8 cellular contexts compared by ENCODE assay signal in genomic region chr17:7687072-7687907, GRCh38. TPM values are rescaled to one million over a fixed set of nuclear protein-coding genes. Genes with fewer than 3 reads are reported as not detected.
DNase-seq lines count a peak whose midpoint lies in the region; ATAC-seq, FAIRE-seq and TF ChIP-seq lines count a peak whose summit lies in the region.

TSS of gene TP53 (minus strand) at chr17:7687490. CDS start at chr17:7676594, 10,896 bp downstream.

- H2BK20ac ChIP-seq in IMR-90 (ENCODE audit: low read depth, low read length), result peak within 1 kb of the TSS; percentile 55

- H3K36me3 ChIP-seq in IMR-90 (ENCODE audit: control insufficient read depth, insufficient read depth, low read length) (no peaks in the 10 kb centered on the region), OCI-LY3 (replicated peaks; ENCODE audit: low read depth, low read length) (peaks cover 25% of the 10 kb centered on the region)

- no peaks in the 10 kb centered on the region for H3K9me1 ChIP-seq in IMR-90 (ENCODE audit: insufficient read depth, low read length)

- no peak for TF ChIP-seq CTCF in IMR-90 (conservative IDR thresholded peaks at IDR 0.05; ENCODE audit: low read depth, low read length)
- TF ChIP-seq CTCF in OCI-LY3 (IDR thresholded peaks at IDR 0.05; ENCODE audit: low read depth, low read length), result no peak
- no peak for TF ChIP-seq CTCF in endothelial cell (IDR thresholded peaks at IDR 0.05; ENCODE audit: unreplicated experiment)
- TF ChIP-seq CTCF in mesothelial cell of epicardium (IDR thresholded peaks at IDR 0.05; ENCODE audit: unreplicated experiment), result no peak

- H3K4me3 Mint-ChIP-seq in endothelial cell (ENCODE audit: unreplicated experiment) (peak within 1 kb of the TSS; percentile 96), mesothelial cell of epicardium (peak within 1 kb of the TSS; percentile 98)

- FAIRE-seq in GM12891 (lab: Jason Lieb, UNC), result peak; percentile 94

- H3K4ac ChIP-seq in IMR-90 (ENCODE audit: low read depth, low read length), result peak within 1 kb of the TSS; percentile 97

- H2AFZ ChIP-seq in IMR-90 (replicated peaks; ENCODE audit: low read length, poor library complexity), result peak within 1 kb of the TSS; percentile 94
- peak within 1 kb of the TSS; percentile 88 for H2AFZ ChIP-seq in OCI-LY3 (ENCODE audit: low read depth, low read length)

- peak; percentile 33 for ATAC-seq in IMR-90 (ENCODE audit: low read depth)
- ATAC-seq in GM18873 (IDR thresholded peaks at IDR 0.05; ENCODE audit: low FRiP score, unreplicated experiment), result no peak

- TF ChIP-seq POLR2A in GM12891 (IDR thresholded peaks at IDR 0.05; ENCODE audit: low read depth, low read length), result peak; percentile 99
- TF ChIP-seq POLR2A in IMR-90 (IDR thresholded peaks at IDR 0.05; ENCODE audit: low read depth, low read length), result peak; percentile 85

- peaks cover 15 to 60% of the 10 kb centered on the region in 2 experiments for H3K79me1 ChIP-seq in IMR-90 (ENCODE audit: low read depth in 1 of 2, low read length in 2 of 2)

- peak within 1 kb of the TSS; percentile 95 for H3K14ac ChIP-seq in IMR-90 (replicated peaks; ENCODE audit: low read depth, low read length)

- H3K9me3 Mint-ChIP-seq in endothelial cell (ENCODE audit: unreplicated experiment) (peaks cover 3% of the 10 kb centered on the region), mesothelial cell of epicardium (no peaks in the 10 kb centered on the region)

- in situ Hi-C loops in IMR-90 (cut with MboI; ENCODE audit: low sequenced_read_pairs), result no loop called here

- peaks cover 4% of the 10 kb centered on the region for H4K20me1 ChIP-seq in IMR-90 (ENCODE audit: insufficient read depth, low read length)
- peaks cover 29% of the 10 kb centered on the region for H4K20me1 ChIP-seq in OCI-LY3 (ENCODE audit: insufficient read depth, low read length)

- peak within 1 kb of the TSS; percentile 99 for H3K56ac ChIP-seq in IMR-90 (ENCODE audit: extremely low read depth, insufficient read depth, low read length)

- no peak for TF ChIP-seq RAD21 in IMR-90 (IDR thresholded peaks at IDR 0.05; ENCODE audit: low read length)

- CTCF ChIA-PET in IMR-90 (lab: Yijun Ruan, JAX), result interaction anchor here (0.5 to 4.1 kb wide), 15 partner anchors 15 to 641 kb away, joined by 3 to 27 read pairs (median 4); partner anchors contain the start of genes CD68, EFNB3, FXR2 and MPDU1

- H2BK15ac ChIP-seq in IMR-90 (ENCODE audit: low read depth, low read length), result peak within 1 kb of the TSS; percentile 38; the same call in 1 of the 3 replicates

- H4K5ac ChIP-seq in IMR-90 (ENCODE audit: low read depth, low read length), result peak within 1 kb of the TSS; percentile 98

- peak within 1 kb of the TSS; percentile 88 for H2BK120ac ChIP-seq in IMR-90 (ENCODE audit: low read depth, low read length)

- peak within 1 kb of the TSS; percentile 95 for H2BK5ac ChIP-seq in IMR-90 (ENCODE audit: low read depth, low read length, poor library complexity, severe bottlenecking)

- 0 to 100% methylated on average over 1 to 20 of the region's 30 CpGs for WGBS in IMR-90 (ENCODE audit: extremely low coverage in 2 of 2, insufficient read length in 1 of 2), 2 experiments

- peak within 1 kb of the TSS; percentile 95 for H2AK5ac ChIP-seq in IMR-90 (ENCODE audit: low read depth, low read length)

- H2AK9ac ChIP-seq in IMR-90 (replicated peaks; ENCODE audit: low read depth, low read length, poor library complexity), result peak within 1 kb of the TSS; percentile 95

- peak within 1 kb of the TSS; percentile 86 to 95 for H4K8ac ChIP-seq in IMR-90 (ENCODE audit: low read depth in 2 of 2, low read length in 2 of 2)

- TSS peak; percentile 27 for BruUV-seq in IMR-90 (replicated peaks; lab: Mats Ljungman, UMichigan)

- H3K27me3 Mint-ChIP-seq in endothelial cell (ENCODE audit: unreplicated experiment), result peaks cover 8% of the 10 kb centered on the region
- no peaks in the 10 kb centered on the region for H3K27me3 Mint-ChIP-seq in mesothelial cell of epicardium (ENCODE audit: low read depth)

- intact Hi-C loops in IMR-90 (cut with micrococcal nuclease), result loop anchor here (2.0 to 5.0 kb wide), 2 partner anchors 72 to 205 kb away; partner anchors contain the start of genes FXR2, POLR2A and SLC35G6

- H3K36me3 Mint-ChIP-seq in endothelial cell (ENCODE audit: low read depth, unreplicated experiment) (peaks cover 7% of the 10 kb centered on the region), mesothelial cell of epicardium (peaks cover 5% of the 10 kb centered on the region)

- POLR2A ChIA-PET in IMR-90 (lab: Charles Lee; ENCODE audit: unreplicated experiment), result interaction anchor here (0.5 to 3.0 kb wide), 5 partner anchors 57 to 190 kb away, joined by 3 to 9 read pairs (median 3); partner anchors contain the start of genes MPDU1 and SAT2

- peak within 1 kb of the TSS; percentile 98 for H3K23ac ChIP-seq in IMR-90 (ENCODE audit: low read depth, low read length)

- DNase-seq in GM12891 (ENCODE audit: insufficient read length, low spot score) (peak; percentile 59), IMR-90 (peak; percentile 90), endothelial cell (ENCODE audit: low spot score) (peak; percentile 74), mesothelial cell of epicardium (ENCODE audit: low spot score in 2 of 2, unreplicated experiment in 2 of 2) (peak; percentile 78 to 83)
- DNase-seq in activated CD8-positive, alpha-beta memory T cell treated with anti-CD3 and anti-CD28 coated beads, Interleukin-2, amount 50 U/mL, for 4 hours, result peak; percentile 80
- peak; percentile 53 for DNase-seq in stimulated activated CD8-positive, alpha-beta memory T cell treated with anti-CD3 and anti-CD28 coated beads, Interleukin-15, amount 100 ng/mL, for 24 hours (ENCODE audit: low read depth)

- dilution Hi-C loops in IMR-90 (cut with HindIII; ENCODE audit: low sequenced_read_pairs, unreplicated experiment), result no loop called here

- no peaks in the 10 kb centered on the region for H3K9me3 ChIP-seq in IMR-90 (ENCODE audit: control insufficient read depth, insufficient read depth, low read length)
- no peaks in the 10 kb centered on the region for H3K9me3 ChIP-seq in OCI-LY3 (ENCODE audit: insufficient read depth, low read length)

- H3K27ac ChIP-seq in IMR-90 (ENCODE audit: insufficient read depth, low read length) (peak within 1 kb of the TSS; percentile 96), OCI-LY3 (ENCODE audit: low read length) (peak within 1 kb of the TSS; percentile 92)

- peak within 1 kb of the TSS; percentile 93 for H3K4me2 ChIP-seq in IMR-90 (ENCODE audit: low read depth, low read length)
- peak within 1 kb of the TSS; percentile 93 for H3K4me2 ChIP-seq in OCI-LY3 (ENCODE audit: low read length)

- H3K4me1 Mint-ChIP-seq in endothelial cell (ENCODE audit: unreplicated experiment) (peaks cover 24% of the 10 kb centered on the region), mesothelial cell of epicardium (peaks cover 25% of the 10 kb centered on the region)

- peak within 1 kb of the TSS; percentile 86 for H3K18ac ChIP-seq in IMR-90 (ENCODE audit: low read depth, low read length)

- H3K4me3 ChIP-seq in IMR-90 (ENCODE audit: insufficient read depth, low read depth, low read length) (peak within 1 kb of the TSS; percentile 83), OCI-LY3 (ENCODE audit: low read length) (peak within 1 kb of the TSS; percentile 100)

- H4K91ac ChIP-seq in IMR-90 (ENCODE audit: insufficient read depth, low read depth, low read length), result peak within 1 kb of the TSS; percentile 93

- H3K27me3 ChIP-seq in IMR-90 (ENCODE audit: control insufficient read depth, insufficient read depth, low read length), result no peaks in the 10 kb centered on the region
- H3K27me3 ChIP-seq in OCI-LY3 (ENCODE audit: low read depth, low read length), result no peaks in the 10 kb centered on the region

- no peaks in the 10 kb centered on the region for H3K4me1 ChIP-seq in IMR-90 (ENCODE audit: control insufficient read depth, insufficient read depth, low read length)
- peaks cover 17% of the 10 kb centered on the region for H3K4me1 ChIP-seq in OCI-LY3 (ENCODE audit: low read length)

- peaks cover 67% of the 10 kb centered on the region for H3K79me2 ChIP-seq in OCI-LY3 (ENCODE audit: low read length)

- H3K27ac Mint-ChIP-seq in endothelial cell (ENCODE audit: unreplicated experiment) (peak within 1 kb of the TSS; percentile 100), mesothelial cell of epicardium (peak within 1 kb of the TSS; percentile 100)

- H3K9ac ChIP-seq in IMR-90 (ENCODE audit: low read depth, low read length), result peak within 1 kb of the TSS; percentile 96
- H3K9ac ChIP-seq in OCI-LY3 (ENCODE audit: low read length), result peak within 1 kb of the TSS; percentile 100

TF ChIP-seq in GM12891, 5 proteins besides CTCF, POLR2A, EP300 and RAD21:
- TF ChIP-seq PAX5 (IDR thresholded peaks at IDR 0.05; ENCODE audit: insufficient read depth, low read length, severe bottlenecking) (no peak), POU2F2 (IDR thresholded peaks at IDR 0.05; ENCODE audit: low read depth, low read length) (peak; percentile 92), TAF1 (IDR thresholded peaks at IDR 0.05; ENCODE audit: low read depth, low read length) (peak; percentile 93), POLR2AphosphoS5 (IDR thresholded peaks at IDR 0.05; ENCODE audit: low read depth, low read length) (peak; percentile 99)

TF ChIP-seq in IMR-90, 13 proteins besides CTCF, POLR2A, EP300 and RAD21 (continues in another document):
- TF ChIP-seq MXI1 (IDR thresholded peaks at IDR 0.05; ENCODE audit: borderline replicate concordance, low read depth, low read length) (peak; percentile 94), MAZ (IDR thresholded peaks at IDR 0.05; ENCODE audit: borderline replicate concordance, low read depth, low read length) (peak; percentile 17; the same call in 1 of the 2 replicates), CHD1 (IDR thresholded peaks at IDR 0.05; ENCODE audit: low read depth, low read length) (no peak), BHLHE40 (IDR thresholded peaks at IDR 0.05; ENCODE audit: low read depth, low read length) (peak; percentile 18; the same call in 1 of the 2 replicates), FOS (IDR thresholded peaks at IDR 0.05; ENCODE audit: low read depth, low read length) (peak; percentile 89), SMC3 (IDR thresholded peaks at IDR 0.05; ENCODE audit: low read depth, low read length) (0 out of 2 replicates have a peak, but pooled peaks have one; percentile 2)
- TF ChIP-seq, protein P1, sequence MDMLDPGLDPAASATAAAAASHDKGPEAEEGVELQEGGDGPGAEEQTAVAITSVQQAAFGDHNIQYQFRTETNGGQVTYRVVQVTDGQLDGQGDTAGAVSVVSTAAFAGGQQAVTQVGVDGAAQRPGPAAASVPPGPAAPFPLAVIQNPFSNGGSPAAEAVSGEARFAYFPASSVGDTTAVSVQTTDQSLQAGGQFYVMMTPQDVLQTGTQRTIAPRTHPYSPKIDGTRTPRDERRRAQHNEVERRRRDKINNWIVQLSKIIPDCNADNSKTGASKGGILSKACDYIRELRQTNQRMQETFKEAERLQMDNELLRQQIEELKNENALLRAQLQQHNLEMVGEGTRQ (IDR thresholded peaks at IDR 0.05; ENCODE audit: low read depth, low read length), result no peak; the same call in 1 of the 2 replicates

RNA-seq across cellular contexts. Expression of gene TP53, which starts in this region (rescaled TPM):
- 65.0 TPM for polyA plus RNA-seq in GM12891 (2012; ENCODE audit: low read depth, missing spikeins)
- total RNA-seq in IMR-90 (2012; rRNA removed) (26.4 and 31.2 TPM in 2 replicates), endothelial cell (ENCODE audit: unreplicated experiment) (95.5 TPM), mesothelial cell of epicardium (98.8 to 105 TPM (median 101 TPM) in 3 replicates)
- 41.6 and 48.5 TPM in 2 replicates for polyA plus RNA-seq in IMR-90 (2012; rRNA removed)
- polyA plus RNA-seq in IMR-90 (2012; cell fraction: cytosol; rRNA removed), result 86.0 and 105 TPM in 2 replicates
- polyA plus RNA-seq in IMR-90 (2012; cell fraction: nucleus; rRNA removed; ENCODE audit: low replicate concordance), result 34.8 and 74.1 TPM in 2 replicates
